In genomic region chr4:69713593-69713992, GRCh38 we compare ENCODE assay signal across 21 cellular contexts. TPM values are rescaled to one million over a fixed set of nuclear protein-coding genes. Genes with fewer than 3 reads are reported as not detected.
DNase-seq lines count a peak whose midpoint lies in the region; ATAC-seq, FAIRE-seq and TF ChIP-seq lines count a peak whose summit lies in the region.
"Had no signal": no experiment of that assay in that cellular context is flagged by ENCODE, and none has a peak within 500 bp of the region (broad histone marks: within the 10 kb centered on the region; RNA-seq: fewer than 3 reads in every experiment).

No MANE protein-coding gene starts in this region.

- intact Hi-C loops in HepG2 (cut with micrococcal nuclease; ENCODE audit: unreplicated experiment) = no loop called here

- no peak for TF ChIP-seq POLR2A in HepG2 (IDR thresholded peaks at IDR 0.05; ENCODE audit: insufficient read depth in 1 of 2, low read depth in 2 of 2, low read length in 2 of 2)

- H3K27ac ChIP-seq in ACC112 (ENCODE audit: low read depth, low read length) (peak overlapping the region; percentile 36), HepG2 (ENCODE audit: extremely low read length, insufficient read depth, low read length) (no peak overlapping the region), caudate nucleus (ENCODE audit: low read depth, low read length) (no peak overlapping the region)
- H3K27ac ChIP-seq: A549 had no signal

- H3K27me3 ChIP-seq in ACC112 (ENCODE audit: insufficient read depth, low read length) (no peaks in the 10 kb centered on the region), HepG2 (ENCODE audit: control insufficient read depth in 1 of 2, insufficient read depth in 2 of 2, low read length in 2 of 2) (no peaks in the 10 kb centered on the region)

- H2AFZ ChIP-seq in ACC112 (ENCODE audit: low read length, unreplicated experiment) (no peak overlapping the region), HepG2 (ENCODE audit: low read length) (no peak overlapping the region)

- WGBS in HepG2 (ENCODE audit: low lambda C conversion rate) = 57% methylated on average over 2 of the region's 2 CpGs

- no peak for TF ChIP-seq RAD21 in HepG2 (CRISPR knock-in tag; IDR thresholded peaks at IDR 0.05)

- no peak overlapping the region for H3K9ac ChIP-seq in HepG2 (ENCODE audit: insufficient read depth, low read depth, low read length)

- CTCF ChIA-PET in HepG2 (lab: Yijun Ruan, JAX; ENCODE audit: low intra/inter-chr PET ratio, low total read pairs) = no interaction called here

- H4K20me1 ChIP-seq in HepG2 (ENCODE audit: insufficient read depth, low read length) = no peaks in the 10 kb centered on the region

- H3K4me3 ChIP-seq in ACC112 (ENCODE audit: low read depth, low read length) (no peak overlapping the region), epithelial cell of esophagus (ENCODE audit: low read length) (no peak overlapping the region), HepG2 (replicated peaks in 1 of 3; ENCODE audit: insufficient read depth in 1 of 3, low read depth in 2 of 3, low read length in 3 of 3) (no peak overlapping the region)
- H3K4me3 ChIP-seq: A549, GM12878, HAP-1 had no signal

- FAIRE-seq in HepG2 (lab: Jason Lieb, UNC) = peak; percentile 12
- FAIRE-seq: A549, GM12878 had no signal

- peaks cover 21% of the 10 kb centered on the region for H3K9me3 ChIP-seq in HepG2 (ENCODE audit: low read length)
- H3K9me3 ChIP-seq: A549, HAP-1 had no signal

- TF ChIP-seq EP300 in HepG2 (IDR thresholded peaks at IDR 0.05; ENCODE audit: low read depth in 2 of 2, low read length in 2 of 2) (peak; percentile 60 to 70; a peak in 3 of 4 replicates), HepG2 (CRISPR knock-in tag; IDR thresholded peaks at IDR 0.05; ENCODE audit: borderline replicate concordance) (no peak; the same call in 1 of the 2 replicates)

- no TSS peak for BruUV-seq in HepG2 (replicated peaks; lab: Mats Ljungman, UMichigan)

- TF ChIP-seq CTCF in epithelial cell of esophagus (IDR thresholded peaks at IDR 0.05; ENCODE audit: insufficient read depth, low read depth, low read length, missing control alignments) (no peak), HepG2 (CRISPR knock-in tag; IDR thresholded peaks at IDR 0.05) (no peak)

- in situ Hi-C loops in HepG2 (cut with HindIII; ENCODE audit: extremely low pct_ligation_motif_present, low pct_unique_long_range_greater_than_20kb) = no loop called here

- ATAC-seq in HepG2 = peak; percentile 88
- ATAC-seq: A549; effector memory CD8-positive, alpha-beta T cell; GM12878 had no signal

- H3K79me2 ChIP-seq in ACC112 (ENCODE audit: control insufficient read depth, insufficient read depth, low read length, unreplicated experiment) (no peaks in the 10 kb centered on the region), HepG2 (ENCODE audit: insufficient read depth, low read length) (no peaks in the 10 kb centered on the region)

- H3K4me2 ChIP-seq in HepG2 (ENCODE audit: low read depth, low read length) = peak overlapping the region; percentile 38; the same call in 1 of the 2 replicates
- H3K4me2 ChIP-seq: A549 had no signal

- DNase-seq in MV-4-11 (lab: John Stamatoyannopoulos, UW) (peak; percentile 86), epithelial cell of esophagus (ENCODE audit: low read depth) (peak; percentile 75), HepG2 (ENCODE audit: low spot score) (peak; percentile 65), NCI-H1092 (lab: John Stamatoyannopoulos, UW) (no peak), SHP77 treated with DMSO at 0.1 percent for 48 hours (lab: John Stamatoyannopoulos, UW) (no peak), caudate nucleus (lab: John Stamatoyannopoulos, UW) (no peak), NCI-H345 treated with DMSO at 0.1 percent for 48 hours (lab: John Stamatoyannopoulos, UW; ENCODE audit: unreplicated experiment) (no peak)
- DNase-seq: activated CD4-positive, alpha-beta T cell treated with anti-CD3 and anti-CD28 coated beads for 1 hour; activated naive CD4-positive, alpha-beta T cell treated with anti-CD3 and anti-CD28 coated beads, Interleukin-2, amount 50 U/mL, for 16 hours; effector memory CD8-positive, alpha-beta T cell; EL; glutamatergic neuron; islet precursor cell; NCI-H1694 treated with DMSO at 0.1 percent for 48 hours; NCI-H524 treated with DMSO at 0.1 percent for 48 hours; stimulated activated CD4-positive, alpha-beta T cell treated with anti-CD3 and anti-CD28 coated beads, Interleukin-15, amount 100 ng/mL, for 24 hours; substantia nigra had no signal

- H3K36me3 ChIP-seq in ACC112 (ENCODE audit: insufficient read depth, low read length) (no peaks in the 10 kb centered on the region), HepG2 (replicated peaks in 1 of 2; ENCODE audit: control insufficient read depth in 1 of 2, insufficient read depth in 2 of 2, low read length in 2 of 2) (no peaks in the 10 kb centered on the region)
- H3K36me3 ChIP-seq: HAP-1 had no signal

- POLR2A ChIA-PET in HepG2 (lab: Yijun Ruan, JAX) = no interaction called here

- peaks cover 31% of the 10 kb centered on the region for H3K4me1 ChIP-seq in ACC112 (ENCODE audit: control insufficient read depth, insufficient read depth, low read length, unreplicated experiment)
- peaks cover 10% of the 10 kb centered on the region for H3K4me1 ChIP-seq in HepG2 (ENCODE audit: insufficient read depth, low read length)
- H3K4me1 ChIP-seq: A549 had no signal

TF ChIP-seq in HepG2, 621 proteins besides CTCF, POLR2A, EP300 and RAD21 (continues in another document):
- TF ChIP-seq SKI (IDR thresholded peaks at IDR 0.05; ENCODE audit: partially characterized antibody) (no peak), ZBTB42 (CRISPR knock-in tag; IDR thresholded peaks at IDR 0.05) (no peak), ZNF510 (CRISPR knock-in tag; IDR thresholded peaks at IDR 0.05; ENCODE audit: low read depth) (no peak), ISL2 (CRISPR knock-in tag; IDR thresholded peaks at IDR 0.05) (no peak), ZZZ3 (CRISPR knock-in tag; IDR thresholded peaks at IDR 0.05; ENCODE audit: borderline replicate concordance) (no peak), BRD4 (CRISPR knock-in tag; IDR thresholded peaks at IDR 0.05) (no peak), ZNF616 (CRISPR knock-in tag; IDR thresholded peaks at IDR 0.05; ENCODE audit: low read depth) (no peak), FOXK1 (CRISPR knock-in tag; IDR thresholded peaks at IDR 0.05; ENCODE audit: borderline replicate concordance, low read depth) (peak; percentile 85; the same call in 1 of the 2 replicates), CCDC6 (CRISPR knock-in tag; IDR thresholded peaks at IDR 0.05) (no peak), ZNF564 (CRISPR knock-in tag; IDR thresholded peaks at IDR 0.05) (no peak), HMG20B (CRISPR knock-in tag; conservative IDR thresholded peaks at IDR 0.05) (0 out of 2 replicates have a peak, but pooled peaks have one; percentile 21), ZBTB49 (CRISPR knock-in tag; IDR thresholded peaks at IDR 0.05; ENCODE audit: borderline replicate concordance) (no peak), MTF1 (CRISPR knock-in tag; IDR thresholded peaks at IDR 0.05) (no peak), TP53 (CRISPR knock-in tag; conservative IDR thresholded peaks at IDR 0.05) (no peak)

RNA-seq across cellular contexts. Expression of gene SULT1B1, which starts 46.8 kb away (rescaled TPM):
- total RNA-seq in HepG2 (2016; rRNA removed; fragmentation: Illumina TruSeq; extraction: Trizol) = 0.20 and 0.21 TPM in 2 replicates
- not detected in 2 replicates for total RNA-seq in HepG2 (2016; cell fraction: cytosol; rRNA removed; fragmentation: Illumina TruSeq; extraction: Trizol; ENCODE audit: low read depth)
- total RNA-seq in HepG2 (2016; cell fraction: insoluble cytoplasmic fraction; rRNA removed; fragmentation: Illumina TruSeq; extraction: Trizol) = 0.40 and 0.41 TPM in 2 replicates
- total RNA-seq in HepG2 (2016; cell fraction: membrane; rRNA removed; fragmentation: Illumina TruSeq; extraction: Trizol) = 0.07 and 0.15 TPM in 2 replicates
- total RNA-seq in HepG2 (2016; cell fraction: nucleus; rRNA removed; fragmentation: Illumina TruSeq; extraction: Trizol) = 0.19 and 0.31 TPM in 2 replicates
- 0.25 TPM in 2 replicates for polyA plus RNA-seq in HepG2 (2011; rRNA removed)
- 0.07 and 0.24 TPM in 2 replicates for polyA plus RNA-seq in HepG2 (2011; cell fraction: cytosol; rRNA removed)
- polyA plus RNA-seq in HepG2 (2011; cell fraction: nucleus; rRNA removed) = 0.08 and 0.16 TPM in 2 replicates
- 0.32 and 0.42 TPM in 2 replicates for polyA plus RNA-seq in HepG2 (2012)
- 0.12 TPM in 1 of 2 replicates, not detected in the other for polyA plus RNA-seq in HepG2 (2016; cell fraction: cytosol; fragmentation: Illumina TruSeq; extraction: Trizol; ENCODE audit: low read depth)
- 0.25 and 0.26 TPM in 2 replicates for polyA plus RNA-seq in HepG2 (2016; cell fraction: insoluble cytoplasmic fraction; fragmentation: Illumina TruSeq; extraction: Trizol; ENCODE audit: low read depth)
- polyA plus RNA-seq in HepG2 (2016; cell fraction: membrane; fragmentation: Illumina TruSeq; extraction: Trizol; ENCODE audit: low read depth) = 0.05 TPM in 1 of 2 replicates, not detected in the other
- 0.05 and 0.14 TPM in 2 replicates for polyA plus RNA-seq in HepG2 (2016; cell fraction: nucleus; fragmentation: Illumina TruSeq; extraction: Trizol; ENCODE audit: insufficient read depth, low read depth)
- polyA minus RNA-seq in HepG2 (2011; rRNA and poly(A)+ RNA removed; ENCODE audit: low replicate concordance) = 0.05 and 0.30 TPM in 2 replicates
- polyA minus RNA-seq in HepG2 (2011; cell fraction: cytosol; rRNA and poly(A)+ RNA removed) = 0.35 and 0.59 TPM in 2 replicates
- 0.39 and 0.62 TPM in 2 replicates for polyA minus RNA-seq in HepG2 (2011; cell fraction: nucleus; rRNA and poly(A)+ RNA removed)

Comparison
In these comparisons a context has a peak if more than half of its experiments do, and no peak if none do; other contexts are left out.
1. DNase-seq: peak in MV-4-11 (single experiment), epithelial cell of esophagus (single experiment) and HepG2 (single experiment); none in NCI-H1092 (single experiment), SHP77 treated with DMSO at 0.1 percent for 48 hours (single experiment), caudate nucleus (0 of 61) and NCI-H345 treated with DMSO at 0.1 percent for 48 hours (single experiment).